Comparison of ENCODE assay signal across 1 cellular context in the genomic region with DNA sequence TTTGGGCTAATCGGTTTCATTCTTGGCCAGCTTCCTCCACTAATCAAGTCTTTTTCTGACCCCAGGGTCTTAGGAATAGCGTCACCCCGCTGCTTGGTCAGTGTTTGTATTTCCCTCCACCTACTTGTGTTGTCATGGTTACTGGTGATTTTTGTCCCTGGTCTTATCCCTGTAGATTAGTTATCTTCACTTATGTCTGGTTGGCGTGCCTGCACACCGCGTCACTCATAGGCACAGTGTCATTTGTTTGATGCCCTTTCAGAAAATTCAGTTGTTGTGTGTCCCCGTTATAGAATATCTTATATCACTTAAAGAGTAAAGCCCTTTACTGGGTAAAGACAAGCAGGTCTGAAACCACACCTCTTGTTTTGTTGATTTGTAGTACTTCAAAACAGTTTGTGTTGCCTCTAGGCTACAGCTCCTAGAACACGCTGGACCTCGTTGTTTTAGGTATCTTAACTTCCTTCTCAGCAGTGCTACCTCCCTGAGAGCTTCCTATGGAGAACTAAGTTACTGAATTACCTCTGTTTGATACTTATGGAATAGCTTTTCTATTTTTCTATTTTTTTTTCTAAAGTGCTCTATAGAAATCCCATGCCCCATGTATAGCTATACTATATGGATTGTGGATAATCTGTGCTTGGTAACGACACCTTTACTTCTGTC.
TF ChIP-seq lines count a peak whose summit lies in the region.

No MANE protein-coding gene starts in this region.

TF ChIP-seq in HepG2, 621 proteins besides CTCF, POLR2A, EP300 and RAD21:
- TF ChIP-seq CREB1 (IDR thresholded peaks at IDR 0.05) = peak; percentile 70
- TF ChIP-seq CREB1 (CRISPR knock-in tag; IDR thresholded peaks at IDR 0.05) = 0 out of 2 replicates have a peak, but pooled peaks have one; percentile 18
- TF ChIP-seq RFX5 (IDR thresholded peaks at IDR 0.05; ENCODE audit: low read depth, low read length) = peak; percentile 80; the same call in 1 of the 2 replicates
- TF ChIP-seq RFX1 (IDR thresholded peaks at IDR 0.05) = peak; percentile 88
- TF ChIP-seq SIN3A (IDR thresholded peaks at IDR 0.05; ENCODE audit: borderline replicate concordance, low read depth, low read length) = peak; percentile 90
- TF ChIP-seq, protein P1, sequence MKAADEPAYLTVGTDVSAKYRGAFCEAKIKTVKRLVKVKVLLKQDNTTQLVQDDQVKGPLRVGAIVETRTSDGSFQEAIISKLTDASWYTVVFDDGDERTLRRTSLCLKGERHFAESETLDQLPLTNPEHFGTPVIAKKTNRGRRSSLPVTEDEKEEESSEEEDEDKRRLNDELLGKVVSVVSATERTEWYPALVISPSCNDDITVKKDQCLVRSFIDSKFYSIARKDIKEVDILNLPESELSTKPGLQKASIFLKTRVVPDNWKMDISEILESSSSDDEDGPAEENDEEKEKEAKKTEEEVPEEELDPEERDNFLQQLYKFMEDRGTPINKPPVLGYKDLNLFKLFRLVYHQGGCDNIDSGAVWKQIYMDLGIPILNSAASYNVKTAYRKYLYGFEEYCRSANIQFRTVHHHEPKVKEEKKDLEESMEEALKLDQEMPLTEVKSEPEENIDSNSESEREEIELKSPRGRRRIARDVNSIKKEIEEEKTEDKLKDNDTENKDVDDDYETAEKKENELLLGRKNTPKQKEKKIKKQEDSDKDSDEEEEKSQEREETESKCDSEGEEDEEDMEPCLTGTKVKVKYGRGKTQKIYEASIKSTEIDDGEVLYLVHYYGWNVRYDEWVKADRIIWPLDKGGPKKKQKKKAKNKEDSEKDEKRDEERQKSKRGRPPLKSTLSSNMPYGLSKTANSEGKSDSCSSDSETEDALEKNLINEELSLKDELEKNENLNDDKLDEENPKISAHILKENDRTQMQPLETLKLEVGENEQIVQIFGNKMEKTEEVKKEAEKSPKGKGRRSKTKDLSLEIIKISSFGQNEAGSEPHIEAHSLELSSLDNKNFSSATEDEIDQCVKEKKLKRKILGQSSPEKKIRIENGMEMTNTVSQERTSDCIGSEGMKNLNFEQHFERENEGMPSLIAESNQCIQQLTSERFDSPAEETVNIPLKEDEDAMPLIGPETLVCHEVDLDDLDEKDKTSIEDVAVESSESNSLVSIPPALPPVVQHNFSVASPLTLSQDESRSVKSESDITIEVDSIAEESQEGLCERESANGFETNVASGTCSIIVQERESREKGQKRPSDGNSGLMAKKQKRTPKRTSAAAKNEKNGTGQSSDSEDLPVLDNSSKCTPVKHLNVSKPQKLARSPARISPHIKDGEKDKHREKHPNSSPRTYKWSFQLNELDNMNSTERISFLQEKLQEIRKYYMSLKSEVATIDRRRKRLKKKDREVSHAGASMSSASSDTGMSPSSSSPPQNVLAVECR (CRISPR knock-in tag; IDR thresholded peaks at IDR 0.05; ENCODE audit: borderline replicate concordance) = peak; percentile 11; the same call in 1 of the 2 replicates
- TF ChIP-seq HDAC1 (CRISPR knock-in tag; IDR thresholded peaks at IDR 0.05) = 0 out of 2 replicates have a peak, but pooled peaks have one; percentile 38
- TF ChIP-seq HCFC1 (IDR thresholded peaks at IDR 0.05; ENCODE audit: low read depth, low read length) = no peak
- peak; percentile 80 for TF ChIP-seq RFX3 (CRISPR knock-in tag; IDR thresholded peaks at IDR 0.05)
- no peak for TF ChIP-seq MBNL3 (CRISPR knock-in tag; conservative IDR thresholded peaks at IDR 0.05)
- peak; percentile 60; the same call in 1 of the 2 replicates for TF ChIP-seq SAP130 (CRISPR knock-in tag; IDR thresholded peaks at IDR 0.05; ENCODE audit: low read depth)
- 0 out of 2 replicates have a peak, but pooled peaks have one; percentile 7 for TF ChIP-seq ZSCAN22 (CRISPR knock-in tag; IDR thresholded peaks at IDR 0.05)
- TF ChIP-seq, protein P2, sequence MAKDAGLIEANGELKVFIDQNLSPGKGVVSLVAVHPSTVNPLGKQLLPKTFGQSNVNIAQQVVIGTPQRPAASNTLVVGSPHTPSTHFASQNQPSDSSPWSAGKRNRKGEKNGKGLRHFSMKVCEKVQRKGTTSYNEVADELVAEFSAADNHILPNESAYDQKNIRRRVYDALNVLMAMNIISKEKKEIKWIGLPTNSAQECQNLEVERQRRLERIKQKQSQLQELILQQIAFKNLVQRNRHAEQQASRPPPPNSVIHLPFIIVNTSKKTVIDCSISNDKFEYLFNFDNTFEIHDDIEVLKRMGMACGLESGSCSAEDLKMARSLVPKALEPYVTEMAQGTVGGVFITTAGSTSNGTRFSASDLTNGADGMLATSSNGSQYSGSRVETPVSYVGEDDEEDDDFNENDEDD (CRISPR knock-in tag; IDR thresholded peaks at IDR 0.05; ENCODE audit: borderline replicate concordance) = peak; percentile 47; the same call in 1 of the 2 replicates
- TF ChIP-seq, protein P3, sequence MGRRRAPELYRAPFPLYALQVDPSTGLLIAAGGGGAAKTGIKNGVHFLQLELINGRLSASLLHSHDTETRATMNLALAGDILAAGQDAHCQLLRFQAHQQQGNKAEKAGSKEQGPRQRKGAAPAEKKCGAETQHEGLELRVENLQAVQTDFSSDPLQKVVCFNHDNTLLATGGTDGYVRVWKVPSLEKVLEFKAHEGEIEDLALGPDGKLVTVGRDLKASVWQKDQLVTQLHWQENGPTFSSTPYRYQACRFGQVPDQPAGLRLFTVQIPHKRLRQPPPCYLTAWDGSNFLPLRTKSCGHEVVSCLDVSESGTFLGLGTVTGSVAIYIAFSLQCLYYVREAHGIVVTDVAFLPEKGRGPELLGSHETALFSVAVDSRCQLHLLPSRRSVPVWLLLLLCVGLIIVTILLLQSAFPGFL (CRISPR knock-in tag; IDR thresholded peaks at IDR 0.05) = no peak
- TF ChIP-seq, protein P4, sequence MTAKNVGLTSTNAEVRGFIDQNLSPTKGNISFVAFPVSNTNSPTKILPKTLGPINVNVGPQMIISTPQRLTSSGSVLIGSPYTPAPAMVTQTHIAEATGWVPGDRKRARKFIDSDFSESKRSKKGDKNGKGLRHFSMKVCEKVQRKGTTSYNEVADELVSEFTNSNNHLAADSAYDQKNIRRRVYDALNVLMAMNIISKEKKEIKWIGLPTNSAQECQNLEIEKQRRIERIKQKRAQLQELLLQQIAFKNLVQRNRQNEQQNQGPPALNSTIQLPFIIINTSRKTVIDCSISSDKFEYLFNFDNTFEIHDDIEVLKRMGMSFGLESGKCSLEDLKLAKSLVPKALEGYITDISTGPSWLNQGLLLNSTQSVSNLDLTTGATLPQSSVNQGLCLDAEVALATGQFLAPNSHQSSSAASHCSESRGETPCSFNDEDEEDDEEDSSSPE (CRISPR knock-in tag; IDR thresholded peaks at IDR 0.05) = 0 out of 2 replicates have a peak, but pooled peaks have one; percentile 13
- TF ChIP-seq, protein P5, sequence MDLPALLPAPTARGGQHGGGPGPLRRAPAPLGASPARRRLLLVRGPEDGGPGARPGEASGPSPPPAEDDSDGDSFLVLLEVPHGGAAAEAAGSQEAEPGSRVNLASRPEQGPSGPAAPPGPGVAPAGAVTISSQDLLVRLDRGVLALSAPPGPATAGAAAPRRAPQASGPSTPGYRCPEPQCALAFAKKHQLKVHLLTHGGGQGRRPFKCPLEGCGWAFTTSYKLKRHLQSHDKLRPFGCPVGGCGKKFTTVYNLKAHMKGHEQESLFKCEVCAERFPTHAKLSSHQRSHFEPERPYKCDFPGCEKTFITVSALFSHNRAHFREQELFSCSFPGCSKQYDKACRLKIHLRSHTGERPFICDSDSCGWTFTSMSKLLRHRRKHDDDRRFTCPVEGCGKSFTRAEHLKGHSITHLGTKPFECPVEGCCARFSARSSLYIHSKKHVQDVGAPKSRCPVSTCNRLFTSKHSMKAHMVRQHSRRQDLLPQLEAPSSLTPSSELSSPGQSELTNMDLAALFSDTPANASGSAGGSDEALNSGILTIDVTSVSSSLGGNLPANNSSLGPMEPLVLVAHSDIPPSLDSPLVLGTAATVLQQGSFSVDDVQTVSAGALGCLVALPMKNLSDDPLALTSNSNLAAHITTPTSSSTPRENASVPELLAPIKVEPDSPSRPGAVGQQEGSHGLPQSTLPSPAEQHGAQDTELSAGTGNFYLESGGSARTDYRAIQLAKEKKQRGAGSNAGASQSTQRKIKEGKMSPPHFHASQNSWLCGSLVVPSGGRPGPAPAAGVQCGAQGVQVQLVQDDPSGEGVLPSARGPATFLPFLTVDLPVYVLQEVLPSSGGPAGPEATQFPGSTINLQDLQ (CRISPR knock-in tag; IDR thresholded peaks at IDR 0.05) = no peak
